ENCODE assay signal across 1 cellular context in the genomic region with DNA sequence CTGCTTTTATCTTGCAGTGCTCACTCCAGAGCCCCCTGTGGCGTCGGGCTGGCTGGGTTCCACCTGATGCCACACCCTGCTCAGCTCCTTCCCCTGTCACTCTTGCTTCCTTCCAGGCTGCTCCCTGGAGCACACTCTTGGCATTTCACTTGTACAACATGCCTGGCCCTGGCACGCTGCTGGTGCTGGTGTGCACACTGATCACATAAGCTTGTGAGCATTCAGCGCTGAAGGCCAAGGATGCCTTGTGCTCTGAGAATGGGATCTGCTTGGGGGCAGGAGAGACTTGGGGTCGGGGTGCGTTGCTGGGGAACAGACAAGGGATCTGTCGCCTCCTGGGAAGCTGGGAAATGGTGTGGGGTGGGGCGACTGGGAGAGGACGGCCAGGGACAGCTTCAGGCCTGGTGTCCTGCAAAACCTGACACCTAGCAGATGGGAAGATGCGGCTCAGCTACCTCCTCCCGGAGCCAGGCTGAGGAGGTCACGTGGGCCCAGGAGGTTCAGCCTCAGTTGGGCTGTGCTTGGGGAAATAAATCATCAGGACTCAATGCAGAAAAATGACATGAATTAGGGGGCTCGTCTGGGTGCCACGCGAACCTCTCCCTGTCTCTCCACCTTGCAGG.
A peak's percentile ranks its signal among the peaks of the same experiment; 100 is the strongest.
TF ChIP-seq lines count a peak whose summit lies in the region.

No MANE protein-coding gene starts in this region.

TF ChIP-seq in K562, 482 proteins besides CTCF, POLR2A, EP300 and RAD21:
- TF ChIP-seq, protein P1, sequence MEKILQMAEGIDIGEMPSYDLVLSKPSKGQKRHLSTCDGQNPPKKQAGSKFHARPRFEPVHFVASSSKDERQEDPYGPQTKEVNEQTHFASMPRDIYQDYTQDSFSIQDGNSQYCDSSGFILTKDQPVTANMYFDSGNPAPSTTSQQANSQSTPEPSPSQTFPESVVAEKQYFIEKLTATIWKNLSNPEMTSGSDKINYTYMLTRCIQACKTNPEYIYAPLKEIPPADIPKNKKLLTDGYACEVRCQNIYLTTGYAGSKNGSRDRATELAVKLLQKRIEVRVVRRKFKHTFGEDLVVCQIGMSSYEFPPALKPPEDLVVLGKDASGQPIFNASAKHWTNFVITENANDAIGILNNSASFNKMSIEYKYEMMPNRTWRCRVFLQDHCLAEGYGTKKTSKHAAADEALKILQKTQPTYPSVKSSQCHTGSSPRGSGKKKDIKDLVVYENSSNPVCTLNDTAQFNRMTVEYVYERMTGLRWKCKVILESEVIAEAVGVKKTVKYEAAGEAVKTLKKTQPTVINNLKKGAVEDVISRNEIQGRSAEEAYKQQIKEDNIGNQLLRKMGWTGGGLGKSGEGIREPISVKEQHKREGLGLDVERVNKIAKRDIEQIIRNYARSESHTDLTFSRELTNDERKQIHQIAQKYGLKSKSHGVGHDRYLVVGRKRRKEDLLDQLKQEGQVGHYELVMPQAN (IDR thresholded peaks at IDR 0.05; ENCODE audit: borderline replicate concordance) = no peak
- no peak for TF ChIP-seq RBM39 (optimal IDR thresholded peaks at IDR 0.05; ENCODE audit: low read depth, low read length)
- TF ChIP-seq, protein P2, sequence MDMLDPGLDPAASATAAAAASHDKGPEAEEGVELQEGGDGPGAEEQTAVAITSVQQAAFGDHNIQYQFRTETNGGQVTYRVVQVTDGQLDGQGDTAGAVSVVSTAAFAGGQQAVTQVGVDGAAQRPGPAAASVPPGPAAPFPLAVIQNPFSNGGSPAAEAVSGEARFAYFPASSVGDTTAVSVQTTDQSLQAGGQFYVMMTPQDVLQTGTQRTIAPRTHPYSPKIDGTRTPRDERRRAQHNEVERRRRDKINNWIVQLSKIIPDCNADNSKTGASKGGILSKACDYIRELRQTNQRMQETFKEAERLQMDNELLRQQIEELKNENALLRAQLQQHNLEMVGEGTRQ (CRISPR knock-in tag; IDR thresholded peaks at IDR 0.05) = peak; percentile 60
